In the genomic region with DNA sequence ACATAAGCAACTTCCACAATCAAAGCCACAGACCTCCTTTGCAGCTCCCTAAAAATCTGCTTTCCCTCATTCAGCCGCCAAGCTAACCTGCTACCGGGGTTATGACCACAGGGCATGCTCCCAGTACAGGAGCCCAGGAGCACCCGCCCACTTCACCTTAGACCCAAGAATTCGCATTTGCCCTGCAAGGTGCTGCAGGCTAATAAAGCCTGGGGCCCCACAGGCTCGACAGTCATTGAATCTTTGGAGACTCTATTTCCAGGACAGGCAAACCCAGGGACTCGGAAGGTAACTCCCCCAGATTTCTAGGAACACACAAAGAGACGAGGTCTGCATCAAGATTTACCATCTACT, we compare ENCODE assay signal across 8 cellular contexts. TPM values are rescaled to one million over a fixed set of nuclear protein-coding genes. Genes with fewer than 3 reads are reported as not detected.
A peak's percentile ranks its signal among the peaks of the same experiment; 100 is the strongest.
DNase-seq lines count a peak whose midpoint lies in the region; ATAC-seq, FAIRE-seq and TF ChIP-seq lines count a peak whose summit lies in the region.

No MANE protein-coding gene starts in this region.

- H3K9me3 ChIP-seq in PC-9 (ENCODE audit: insufficient read depth, low read depth), result no peaks in the 10 kb centered on the region
- no peaks in the 10 kb centered on the region for H3K9me3 ChIP-seq in endothelial cell of umbilical vein (replicated peaks; ENCODE audit: control insufficient read depth, insufficient read depth, low read length)

- H3K9me1 ChIP-seq in endothelial cell of umbilical vein (replicated peaks; ENCODE audit: control insufficient read depth, extremely low read depth, insufficient read depth, low read length), result no peaks in the 10 kb centered on the region

- H3F3A ChIP-seq in PC-9 (ENCODE audit: insufficient read depth, low read depth), result peaks cover 29% of the 10 kb centered on the region

- no peak overlapping the region for H3K27ac ChIP-seq in PC-9
- peak overlapping the region; percentile 73 for H3K27ac ChIP-seq in endothelial cell of umbilical vein (ENCODE audit: insufficient read depth, low read depth, low read length)

- dilution Hi-C loops in endothelial cell of umbilical vein (cut with MboI; ENCODE audit: extremely low pct_ligation_motif_present, low sequenced_read_pairs), result no loop called here

- DNase-seq in NCI-H1417 (lab: John Stamatoyannopoulos, UW), result peak in 2 of 3 experiments; percentile 67 to 69
- DNase-seq in NCI-H1417 treated with DMSO at 0.1 percent for 48 hours (lab: John Stamatoyannopoulos, UW), result no peak
- DNase-seq in PC-9, result peak; percentile 62 to 73
- no peak for DNase-seq in endothelial cell of umbilical vein (ENCODE audit: low read depth, low spot score)
- no peak for DNase-seq in osteocyte (ENCODE audit: extremely low spot score, unreplicated experiment)
- DNase-seq in GM20000 (ENCODE audit: low spot score), result no peak
- DNase-seq in GM03348 (ENCODE audit: low spot score), result no peak

- no peaks in the 10 kb centered on the region for H3K27me3 Mint-ChIP-seq in osteocyte (ENCODE audit: unreplicated experiment)

- H3K36me3 ChIP-seq in PC-9 (ENCODE audit: low read depth), result no peaks in the 10 kb centered on the region
- H3K36me3 ChIP-seq in endothelial cell of umbilical vein (ENCODE audit: control insufficient read depth in 2 of 2, extremely low read depth in 1 of 2, insufficient read depth in 2 of 2, low read length in 2 of 2), result no peaks in the 10 kb centered on the region

- CTCF ChIA-PET in PC-9 (lab: Charles Lee), result interaction anchor here (0.6 to 1.0 kb wide), 2 partner anchors 107 to 147 kb away, joined by 3 to 4 read pairs (median 4); no protein-coding TSS in a partner anchor
- CTCF ChIA-PET in endothelial cell of umbilical vein (lab: Charles Lee), result interaction anchor here (0.7 to 10.0 kb wide), 16 partner anchors 8 to 235 kb away, joined by 3 to 89 read pairs (median 6); no protein-coding TSS in a partner anchor

- H4K20me1 ChIP-seq in PC-9 (ENCODE audit: insufficient read depth) (peaks cover 6% of the 10 kb centered on the region; the same call in 1 of the 2 replicates), endothelial cell of umbilical vein (replicated peaks; ENCODE audit: control insufficient read depth, extremely low read depth, insufficient read depth, low read length) (no peaks in the 10 kb centered on the region)

- TSS peak; percentile 46 for BruUV-seq in PC-9 (replicated peaks; lab: Mats Ljungman, UMichigan)
- BruUV-seq in endothelial cell of umbilical vein (replicated peaks; lab: Mats Ljungman, UMichigan), result no TSS peak

- no peaks in the 10 kb centered on the region for H3K9me3 Mint-ChIP-seq in osteocyte (ENCODE audit: unreplicated experiment)

- peak overlapping the region; percentile 79 for H3K27ac Mint-ChIP-seq in osteocyte (ENCODE audit: unreplicated experiment)

- H3K4me3 Mint-ChIP-seq in osteocyte (ENCODE audit: unreplicated experiment), result peak overlapping the region; percentile 88

- H3K4me2 ChIP-seq in PC-9 (peak overlapping the region; percentile 98), endothelial cell of umbilical vein (ENCODE audit: insufficient read depth, low read length) (peak overlapping the region; percentile 90)

- intact Hi-C loops in PC-9 (cut with micrococcal nuclease; ENCODE audit: unreplicated experiment) (loop anchor here (1.0 kb wide), 1 partner anchor 148 kb away; no protein-coding TSS in a partner anchor), endothelial cell of umbilical vein (cut with micrococcal nuclease) (loop anchor here (1.0 kb wide), 3 partner anchors 62 to 104 kb away; no protein-coding TSS in a partner anchor)

- H3K36me3 Mint-ChIP-seq in osteocyte (ENCODE audit: unreplicated experiment), result no peaks in the 10 kb centered on the region

- H3K4me3 ChIP-seq in PC-9 (peak overlapping the region; percentile 67), endothelial cell of umbilical vein (replicated peaks in 1 of 3; ENCODE audit: insufficient read depth in 1 of 3, low read depth in 1 of 3, low read length in 3 of 3) (peak overlapping the region; percentile 36 to 84 (median 75))

- H2AFZ ChIP-seq in PC-9 (peak overlapping the region; percentile 63; the same call in 1 of the 2 replicates), endothelial cell of umbilical vein (ENCODE audit: low read depth, low read length) (no peak overlapping the region)

- FAIRE-seq in endothelial cell of umbilical vein (lab: Jason Lieb, UNC), result peak; percentile 31

- H3K27me3 ChIP-seq in PC-9 (ENCODE audit: insufficient read depth, low read depth), result no peaks in the 10 kb centered on the region
- H3K27me3 ChIP-seq in endothelial cell of umbilical vein (ENCODE audit: control insufficient read depth in 2 of 2, insufficient read depth in 2 of 2, low read length in 2 of 2), result no peaks in the 10 kb centered on the region

- H3K9ac ChIP-seq in endothelial cell of umbilical vein (replicated peaks; ENCODE audit: extremely low read depth, insufficient read depth, low read length), result peak overlapping the region; percentile 90

- POLR2A ChIA-PET in PC-9 (lab: Charles Lee; ENCODE audit: unreplicated experiment), result interaction anchor here (0.6 kb wide), 1 partner anchor 147 kb away, joined by 3 read pairs; no protein-coding TSS in a partner anchor
- POLR2A ChIA-PET in endothelial cell of umbilical vein (lab: Charles Lee), result interaction anchor here (1.0 kb wide), 1 partner anchor 62 kb away, joined by 4 read pairs; no protein-coding TSS in a partner anchor

- H3K4me1 Mint-ChIP-seq in osteocyte (ENCODE audit: unreplicated experiment), result peaks cover 49% of the 10 kb centered on the region

- H3K4me1 ChIP-seq in PC-9 (replicated peaks; ENCODE audit: insufficient read depth) (peaks cover 50% of the 10 kb centered on the region), endothelial cell of umbilical vein (ENCODE audit: control insufficient read depth, extremely low read depth, insufficient read depth, low read length) (peaks cover 45% of the 10 kb centered on the region)

- ATAC-seq in GM21526 (IDR thresholded peaks at IDR 0.05; ENCODE audit: low FRiP score, unreplicated experiment), result no peak

- TF ChIP-seq CTCF in PC-9 (conservative IDR thresholded peaks at IDR 0.05) (no peak; the same call in 1 of the 2 replicates), endothelial cell of umbilical vein (IDR thresholded peaks at IDR 0.05; ENCODE audit: extremely low read depth in 1 of 2, insufficient read depth in 1 of 2, low read depth in 1 of 2, low read length in 2 of 2) (no peak), osteocyte (IDR thresholded peaks at IDR 0.05) (no peak), GM20000 (IDR thresholded peaks at IDR 0.05; ENCODE audit: extremely low read depth, missing control alignments) (no peak)

- H3K79me2 ChIP-seq in PC-9 (ENCODE audit: low read depth) (peaks cover 35% of the 10 kb centered on the region), endothelial cell of umbilical vein (ENCODE audit: control insufficient read depth, insufficient read depth, low read length) (peaks cover 51% of the 10 kb centered on the region)

- no peaks in the 10 kb centered on the region for H3K9me2 ChIP-seq in PC-9 (ENCODE audit: insufficient read depth)

- no peak for TF ChIP-seq POLR2A in endothelial cell of umbilical vein (IDR thresholded peaks at IDR 0.05; ENCODE audit: low read depth, low read length)

TF ChIP-seq in endothelial cell of umbilical vein, 7 proteins besides CTCF, POLR2A, EP300 and RAD21:
- TF ChIP-seq JUN (IDR thresholded peaks at IDR 0.05; ENCODE audit: borderline replicate concordance, insufficient read depth, insufficient read length, low read depth) (no peak), POLR2AphosphoS5 (IDR thresholded peaks at IDR 0.05; ENCODE audit: insufficient read depth, low read depth, low read length) (no peak)

RNA-seq across cellular contexts. Expression of a gene that starts 1.1 kb away (rescaled TPM):
- total RNA-seq in PC-9 (2021), result 66.5 and 76.0 TPM in 2 replicates
- 124 TPM in 2 replicates for total RNA-seq in endothelial cell of umbilical vein
- 50.0 and 53.3 TPM in 2 replicates for polyA plus RNA-seq in endothelial cell of umbilical vein
- 51.0 and 57.8 TPM in 2 replicates for polyA plus RNA-seq in endothelial cell of umbilical vein (2011; cell fraction: cytosol; rRNA removed)
- 75.3 and 79.7 TPM in 2 replicates for polyA plus RNA-seq in endothelial cell of umbilical vein (2011; cell fraction: nucleus; rRNA removed)
- polyA plus RNA-seq in endothelial cell of umbilical vein (2012), result 72.5 and 82.9 TPM in 2 replicates
- 50.3 and 57.7 TPM in 2 replicates for polyA minus RNA-seq in endothelial cell of umbilical vein
- polyA minus RNA-seq in endothelial cell of umbilical vein (2011; cell fraction: cytosol; rRNA and poly(A)+ RNA removed), result 17.2 TPM
- 35.9 and 37.0 TPM in 2 replicates for polyA minus RNA-seq in endothelial cell of umbilical vein (2011; cell fraction: nucleus; rRNA and poly(A)+ RNA removed)
- 94.3 TPM in 2 replicates for total RNA-seq in osteocyte

Comparison
In these comparisons a context has a peak if more than half of its experiments do, and no peak if none do; other contexts are left out.
1. DNase-seq: peak in NCI-H1417 (2 of 3) and PC-9 (2 of 2); none in NCI-H1417 treated with DMSO at 0.1 percent for 48 hours (single experiment), endothelial cell of umbilical vein (single experiment), osteocyte (single experiment), GM20000 (single experiment) and GM03348 (single experiment).